ENCODE assay signal across 9 cellular contexts in genomic region chr19:44755219-44755618, GRCh38. TPM values are rescaled to one million over a fixed set of nuclear protein-coding genes. Genes with fewer than 3 reads are reported as not detected.
DNase-seq lines count a peak whose midpoint lies in the region; ATAC-seq and TF ChIP-seq lines count a peak whose summit lies in the region.
"Had no signal": no experiment of that assay in that cellular context is flagged by ENCODE, and none has a peak within 500 bp of the region (broad histone marks: within the 10 kb centered on the region; RNA-seq: fewer than 3 reads in every experiment).

No MANE protein-coding gene starts in this region.

- CTCF ChIA-PET in CD4-positive, alpha-beta memory T cell (lab: Charles Lee; ENCODE audit: partially characterized antibody), result interaction anchor here (4.9 kb wide), 1 partner anchor 32 kb away, joined by 41 read pairs; no protein-coding TSS in a partner anchor

- POLR2A ChIA-PET in CD4-positive, alpha-beta memory T cell (lab: Charles Lee; ENCODE audit: partially characterized antibody), result interaction anchor here (0.8 to 2.5 kb wide), 2 partner anchors 9 to 31 kb away, joined by 3 to 6 read pairs; no protein-coding TSS in a partner anchor

- H3K27me3 ChIP-seq in CD4-positive, alpha-beta memory T cell (ENCODE audit: insufficient read depth, low read length), result no peaks in the 10 kb centered on the region
- H3K27me3 ChIP-seq in NT2/D1 (ENCODE audit: insufficient read depth, insufficient read length), result peaks cover 36% of the 10 kb centered on the region
- H3K27me3 ChIP-seq in osteoblast (ENCODE audit: insufficient read depth, low read length), result no peaks in the 10 kb centered on the region

- intact Hi-C loops in CD4-positive, alpha-beta memory T cell (cut with micrococcal nuclease), result no loop called here

- DNase-seq in CD4-positive, alpha-beta memory T cell, result no peak
- DNase-seq in NT2/D1 (ENCODE audit: low read depth, low spot score), result no peak
- DNase-seq in effector memory CD8-positive, alpha-beta T cell, result no peak
- peak; percentile 89 for DNase-seq in osteoblast (ENCODE audit: insufficient read length, low spot score, missing footprints)
- no peak for DNase-seq in HPDE6-E6E7 (ENCODE audit: extremely low spot score)
- DNase-seq in activated effector memory CD4-positive, alpha-beta T cell treated with Interleukin-2 at 50 U/mL for 16 hours, result no peak
- DNase-seq in HuH-7.5 (ENCODE audit: low spot score), result no peak
- no peak for DNase-seq in UCSD-AML1 (lab: John Stamatoyannopoulos, UW; ENCODE audit: unreplicated experiment)
- DNase-seq: SW 1271 had no signal

- peaks cover 34% of the 10 kb centered on the region for H3K79me2 ChIP-seq in osteoblast (ENCODE audit: insufficient read depth, low read length)

- H4K20me1 ChIP-seq in osteoblast (ENCODE audit: insufficient read depth, low read length), result peaks cover 34% of the 10 kb centered on the region

- peak overlapping the region; percentile 91 for H3K4me2 ChIP-seq in osteoblast (ENCODE audit: insufficient read depth, low read length)

- H3K4me1 ChIP-seq in CD4-positive, alpha-beta memory T cell (ENCODE audit: insufficient read depth, low read length), result peaks cover 57% of the 10 kb centered on the region
- H3K4me1 ChIP-seq in NT2/D1 (ENCODE audit: insufficient read depth, insufficient read length) (peaks cover 20% of the 10 kb centered on the region), osteoblast (ENCODE audit: insufficient read depth, low read length) (peaks cover 55% of the 10 kb centered on the region)

- H3K9me3 ChIP-seq in CD4-positive, alpha-beta memory T cell (ENCODE audit: control insufficient read depth in 1 of 2, low read length in 2 of 2), result no peaks in the 10 kb centered on the region
- H3K9me3 ChIP-seq in NT2/D1 (ENCODE audit: insufficient read depth, low read length), result no peaks in the 10 kb centered on the region
- no peaks in the 10 kb centered on the region for H3K9me3 ChIP-seq in osteoblast (ENCODE audit: low read depth, low read length)

- H3K36me3 ChIP-seq in CD4-positive, alpha-beta memory T cell (ENCODE audit: insufficient read depth, low read length), result peaks cover 32% of the 10 kb centered on the region
- peaks cover 11% of the 10 kb centered on the region for H3K36me3 ChIP-seq in NT2/D1 (ENCODE audit: insufficient read depth, insufficient read length, low read length)
- H3K36me3 ChIP-seq in osteoblast (ENCODE audit: insufficient read depth, low read length), result peaks cover 67% of the 10 kb centered on the region

- peak overlapping the region in 1 of 2 donors; percentile 74 for H3K4me3 ChIP-seq in CD4-positive, alpha-beta memory T cell (ENCODE audit: low read length in 2 of 2)
- no peak overlapping the region for H3K4me3 ChIP-seq in NT2/D1 (ENCODE audit: insufficient read length, low read depth)
- H3K4me3 ChIP-seq in osteoblast (ENCODE audit: insufficient read depth, low read length), result no peak overlapping the region

- H3K9me3 Mint-ChIP-seq in CD4-positive, alpha-beta memory T cell, result no peaks in the 10 kb centered on the region
- H3K9me3 Mint-ChIP-seq in effector memory CD8-positive, alpha-beta T cell, result no peaks in the 10 kb centered on the region

- peak overlapping the region; percentile 95 for H3K27ac ChIP-seq in CD4-positive, alpha-beta memory T cell (ENCODE audit: low read depth, low read length)
- H3K27ac ChIP-seq in osteoblast (ENCODE audit: low read depth, low read length), result peak overlapping the region; percentile 90

- peaks cover 32 to 71% (median 47%) of the 10 kb centered on the region in 4 donors for H3K4me1 Mint-ChIP-seq in CD4-positive, alpha-beta memory T cell
- peaks cover 47 to 51% of the 10 kb centered on the region in 2 donors for H3K4me1 Mint-ChIP-seq in effector memory CD8-positive, alpha-beta T cell (ENCODE audit: low read depth in 2 of 2)

- peak overlapping the region; percentile 89 to 96 (median 93) for H3K4me3 Mint-ChIP-seq in CD4-positive, alpha-beta memory T cell
- peak overlapping the region; percentile 89 to 92 for H3K4me3 Mint-ChIP-seq in effector memory CD8-positive, alpha-beta T cell

- H3K27me3 Mint-ChIP-seq in CD4-positive, alpha-beta memory T cell, result no peaks in the 10 kb centered on the region
- H3K27me3 Mint-ChIP-seq in effector memory CD8-positive, alpha-beta T cell, result no peaks in the 10 kb centered on the region

- peak overlapping the region; percentile 61 for H3K9ac ChIP-seq in NT2/D1 (ENCODE audit: insufficient read length, low read depth)

- no peak for TF ChIP-seq CTCF in osteoblast (IDR thresholded peaks at IDR 0.05; ENCODE audit: extremely low read depth, low read depth, low read length)

- peak overlapping the region; percentile 97 to 100 (median 98) for H3K27ac Mint-ChIP-seq in CD4-positive, alpha-beta memory T cell
- H3K27ac Mint-ChIP-seq in effector memory CD8-positive, alpha-beta T cell, result peak overlapping the region; percentile 95 to 97

- no peak overlapping the region for H2AFZ ChIP-seq in osteoblast (ENCODE audit: low read length)

- H3K36me3 Mint-ChIP-seq in CD4-positive, alpha-beta memory T cell, result peaks cover 27 to 54% of the 10 kb centered on the region in 2 donors
- H3K36me3 Mint-ChIP-seq in effector memory CD8-positive, alpha-beta T cell (ENCODE audit: insufficient read depth), result peaks cover 87% of the 10 kb centered on the region

- ATAC-seq in effector memory CD8-positive, alpha-beta T cell (replicated peaks), result no peak

RNA-seq across cellular contexts. Expression of gene BCL3, which starts 6.7 kb away (rescaled TPM):
- 10 to 100 TPM; 10.9 to 11.8 TPM for total RNA-seq in CD4-positive, alpha-beta memory T cell
- polyA plus RNA-seq in CD4-positive, alpha-beta memory T cell, result 10 to 100 TPM in 1 of 2 donors, 1 to 10 TPM in 1; 3.9 to 15.0 TPM
- total RNA-seq in osteoblast, result 6.5 and 7.2 TPM in 2 replicates

RNA-seq across cellular contexts. Expression of gene CBLC, which starts 22.5 kb away (rescaled TPM):
- total RNA-seq in CD4-positive, alpha-beta memory T cell, result not detected
- not detected for polyA plus RNA-seq in CD4-positive, alpha-beta memory T cell
- total RNA-seq in osteoblast, result not detected in 2 replicates

RNA-seq across cellular contexts. Expression of gene BCAM, which starts 53.7 kb away (rescaled TPM):
- total RNA-seq in CD4-positive, alpha-beta memory T cell, result not detected
- polyA plus RNA-seq in CD4-positive, alpha-beta memory T cell, result not detected
- total RNA-seq in osteoblast, result 4.3 and 4.4 TPM in 2 replicates

RNA-seq across cellular contexts. Expression of gene CEACAM16, which starts 56.3 kb away (rescaled TPM):
- total RNA-seq in CD4-positive, alpha-beta memory T cell, result not detected
- polyA plus RNA-seq in CD4-positive, alpha-beta memory T cell, result not detected
- total RNA-seq in osteoblast, result under 0.01 TPM in 1 of 2 replicates, not detected in the other
